In the genomic region with DNA sequence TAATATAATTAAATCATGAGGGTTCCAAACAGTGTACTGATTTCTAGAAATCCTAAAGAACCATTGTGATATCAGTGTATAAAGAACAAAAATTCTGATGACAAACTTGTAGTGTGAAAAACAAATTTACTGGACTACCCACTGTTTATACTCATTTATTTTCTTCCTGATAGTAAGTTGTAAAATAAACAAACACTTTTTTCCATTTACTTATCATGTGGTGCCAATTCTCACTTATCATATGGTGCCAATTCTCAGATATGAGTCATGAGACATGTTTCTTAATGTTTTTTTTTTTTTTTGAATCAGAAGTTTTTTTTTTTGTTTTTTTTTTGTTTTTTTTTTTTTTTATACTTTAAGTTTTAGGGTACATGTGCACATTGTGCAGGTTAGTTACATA, we compare ENCODE assay signal across 21 cellular contexts.
DNase-seq lines count a peak whose midpoint lies in the region; ATAC-seq and TF ChIP-seq lines count a peak whose summit lies in the region.
"Had no signal": no experiment of that assay in that cellular context is flagged by ENCODE, and none has a peak within 500 bp of the region (broad histone marks: within the 10 kb centered on the region; RNA-seq: fewer than 3 reads in every experiment).

No MANE protein-coding gene starts in this region.

- no peaks in the 10 kb centered on the region for H4K20me1 ChIP-seq in smooth muscle cell (ENCODE audit: low read depth)
- H4K20me1 ChIP-seq: BLaER1 had no signal

- no peaks in the 10 kb centered on the region for H3K36me3 ChIP-seq in adipocyte (ENCODE audit: control insufficient read depth, insufficient read depth, low read length, severe bottlenecking)
- H3K36me3 ChIP-seq in smooth muscle cell (ENCODE audit: low read depth), result no peaks in the 10 kb centered on the region
- H3K36me3 ChIP-seq: BLaER1, SJCRH30 had no signal

- ATAC-seq in HG03571 (IDR thresholded peaks at IDR 0.05; ENCODE audit: unreplicated experiment), result no peak
- ATAC-seq: CD8-positive, alpha-beta T cell; HepG2 had no signal

- H3K4me3 ChIP-seq in adipocyte (ENCODE audit: low read length), result no peak overlapping the region
- no peak overlapping the region for H3K4me3 ChIP-seq in smooth muscle cell
- H3K4me3 ChIP-seq: BLaER1, SJCRH30 had no signal

- H3K4me1 ChIP-seq in adipocyte (ENCODE audit: control insufficient read depth, insufficient read depth, low read length) (no peaks in the 10 kb centered on the region), smooth muscle cell (ENCODE audit: low read depth) (no peaks in the 10 kb centered on the region)
- H3K4me1 ChIP-seq: BLaER1, SJCRH30 had no signal

- no peaks in the 10 kb centered on the region for H3F3A ChIP-seq in smooth muscle cell (ENCODE audit: low read depth)

- TF ChIP-seq CTCF in smooth muscle cell (IDR thresholded peaks at IDR 0.05; ENCODE audit: borderline replicate concordance, insufficient read depth, poor library complexity, severe bottlenecking), result no peak

- H3K9ac ChIP-seq in adipocyte (ENCODE audit: low read length) (no peak overlapping the region), smooth muscle cell (ENCODE audit: low read depth) (no peak overlapping the region)
- H3K9ac ChIP-seq: BLaER1, KMS-11 had no signal

- H3K27me3 ChIP-seq in adipocyte (replicated peaks; ENCODE audit: control insufficient read depth, insufficient read depth, low read length) (no peaks in the 10 kb centered on the region), smooth muscle cell (ENCODE audit: low read depth) (no peaks in the 10 kb centered on the region)
- H3K27me3 ChIP-seq: BLaER1, SJCRH30 had no signal

- H3K4me2 ChIP-seq in smooth muscle cell, result no peak overlapping the region
- H3K4me2 ChIP-seq: BLaER1, KMS-11 had no signal

- DNase-seq in NCI-H2029 treated with DMSO at 0.1 percent for 48 hours (lab: John Stamatoyannopoulos, UW), result peak; percentile 45
- no peak for DNase-seq in NCI-H2029 (lab: John Stamatoyannopoulos, UW)
- peak; percentile 9 for DNase-seq in adipocyte (ENCODE audit: low read depth)
- DNase-seq in fibroblast of gingiva (ENCODE audit: low read depth), result peak; percentile 71
- peak; percentile 28 for DNase-seq in stromal cell of bone marrow (ENCODE audit: low read depth)
- no peak for DNase-seq in NOMO-1 treated with dmso at 0.1 percent for 144 hours (lab: John Stamatoyannopoulos, UW; ENCODE audit: unreplicated experiment)
- DNase-seq in smooth muscle cell (lab: John Stamatoyannopoulos, UW; ENCODE audit: unreplicated experiment), result no peak
- DNase-seq: 8988T; CD8-positive, alpha-beta T cell; DND-41; GF-D8; HFFc6; NCI-H1105; NCI-H1694 treated with DMSO at 0.1 percent for 48 hours; NCI-H446; NCI-H69; SJCRH30 had no signal

- no peak overlapping the region for H2AFZ ChIP-seq in smooth muscle cell (ENCODE audit: low read depth)

- H3K79me2 ChIP-seq in smooth muscle cell (ENCODE audit: low read depth), result no peaks in the 10 kb centered on the region

- H3K27ac ChIP-seq in smooth muscle cell (ENCODE audit: low read depth), result no peak overlapping the region
- H3K27ac ChIP-seq: BLaER1, KMS-11, SJCRH30 had no signal

- H3K9me3 ChIP-seq in adipocyte (ENCODE audit: control insufficient read depth, low read length) (no peaks in the 10 kb centered on the region), smooth muscle cell (replicated peaks; ENCODE audit: low read depth) (no peaks in the 10 kb centered on the region)
- H3K9me3 ChIP-seq: BLaER1, SJCRH30 had no signal

Comparison
In these comparisons a context has a peak if more than half of its experiments do, and no peak if none do; other contexts are left out.
1. DNase-seq: peak in NCI-H2029 treated with DMSO at 0.1 percent for 48 hours (single experiment), adipocyte (single experiment), fibroblast of gingiva (single experiment) and stromal cell of bone marrow (single experiment); none in NCI-H2029 (single experiment), NOMO-1 treated with dmso at 0.1 percent for 144 hours (single experiment) and smooth muscle cell (single experiment).